ENCODE assay signal across 1 cellular context in genomic region chr22:38272373-38273134, GRCh38.
TF ChIP-seq lines count a peak whose summit lies in the region.

TSS of gene TMEM184B (minus strand) at chr22:38273010. CDS start at chr22:38247961, 25,049 bp downstream.

TF ChIP-seq in HepG2, 621 proteins besides CTCF, POLR2A, EP300 and RAD21 (continued from another document and continues in another):
- TF ChIP-seq ZNF576 (CRISPR knock-in tag; IDR thresholded peaks at IDR 0.05) (no peak), ZNF766 (CRISPR knock-in tag; IDR thresholded peaks at IDR 0.05; ENCODE audit: borderline replicate concordance) (0 out of 2 replicates have a peak, but pooled peaks have one; percentile 33), ZNF446 (CRISPR knock-in tag; IDR thresholded peaks at IDR 0.05) (peak; percentile 17; the same call in 1 of the 2 replicates), ZNF792 (CRISPR knock-in tag; IDR thresholded peaks at IDR 0.05) (no peak), STAT5B (CRISPR knock-in tag; IDR thresholded peaks at IDR 0.05) (no peak), MATR3 (CRISPR knock-in tag; IDR thresholded peaks at IDR 0.05) (no peak), TFAP4 (IDR thresholded peaks at IDR 0.05; ENCODE audit: borderline replicate concordance, low read depth) (no peak), ZNF615 (CRISPR knock-in tag; IDR thresholded peaks at IDR 0.05; ENCODE audit: borderline replicate concordance) (no peak), ZNF558 (CRISPR knock-in tag; IDR thresholded peaks at IDR 0.05; ENCODE audit: borderline replicate concordance) (no peak), MTA3 (CRISPR knock-in tag; IDR thresholded peaks at IDR 0.05) (no peak), FOXK2 (IDR thresholded peaks at IDR 0.05) (no peak), MXD3 (CRISPR knock-in tag; IDR thresholded peaks at IDR 0.05) (no peak), ZNF850 (CRISPR knock-in tag; conservative IDR thresholded peaks at IDR 0.05) (no peak), SIX1 (CRISPR knock-in tag; IDR thresholded peaks at IDR 0.05; ENCODE audit: borderline replicate concordance) (no peak), SALL1 (CRISPR knock-in tag; IDR thresholded peaks at IDR 0.05) (no peak), JUNB (CRISPR knock-in tag; IDR thresholded peaks at IDR 0.05; ENCODE audit: borderline replicate concordance) (no peak), GMEB2 (CRISPR knock-in tag; IDR thresholded peaks at IDR 0.05; ENCODE audit: low read depth) (no peak), PRDM10 (CRISPR knock-in tag; IDR thresholded peaks at IDR 0.05; ENCODE audit: low read depth) (no peak), ZNF557 (CRISPR knock-in tag; IDR thresholded peaks at IDR 0.05) (no peak), TCF7L2 (IDR thresholded peaks at IDR 0.05; ENCODE audit: low read depth, low read length) (no peak), ZNF761 (CRISPR knock-in tag; conservative IDR thresholded peaks at IDR 0.05) (no peak), ZNF44 (CRISPR knock-in tag; IDR thresholded peaks at IDR 0.05) (no peak), SRSF9 (IDR thresholded peaks at IDR 0.05; ENCODE audit: borderline replicate concordance, insufficient read depth, low read depth, low read length, poor library complexity, severe bottlenecking) (no peak), KIAA2018 (CRISPR knock-in tag; IDR thresholded peaks at IDR 0.05; ENCODE audit: borderline replicate concordance) (no peak), ZNF577 (CRISPR knock-in tag; IDR thresholded peaks at IDR 0.05; ENCODE audit: borderline replicate concordance, low read depth) (no peak), EHMT2 (IDR thresholded peaks at IDR 0.05; ENCODE audit: borderline replicate concordance, low read depth, low read length) (no peak), ARID2 (CRISPR knock-in tag; IDR thresholded peaks at IDR 0.05; ENCODE audit: borderline replicate concordance) (no peak), ZXDC (CRISPR knock-in tag; IDR thresholded peaks at IDR 0.05) (no peak), MTA1 (CRISPR knock-in tag; IDR thresholded peaks at IDR 0.05; ENCODE audit: borderline replicate concordance) (no peak), ZNF567 (CRISPR knock-in tag; IDR thresholded peaks at IDR 0.05; ENCODE audit: borderline replicate concordance) (no peak), PHF21A (CRISPR knock-in tag; IDR thresholded peaks at IDR 0.05) (0 out of 2 replicates have a peak, but pooled peaks have one; percentile 37), ZNF704 (CRISPR knock-in tag; IDR thresholded peaks at IDR 0.05; ENCODE audit: borderline replicate concordance) (no peak), IKZF4 (CRISPR knock-in tag; IDR thresholded peaks at IDR 0.05; ENCODE audit: borderline replicate concordance, low read depth, not compliant biosample characterization) (no peak), MED13 (CRISPR knock-in tag; IDR thresholded peaks at IDR 0.05) (no peak), NFYC (CRISPR knock-in tag; IDR thresholded peaks at IDR 0.05) (no peak), RARA (CRISPR knock-in tag; IDR thresholded peaks at IDR 0.05) (no peak), HES4 (CRISPR knock-in tag; IDR thresholded peaks at IDR 0.05; ENCODE audit: borderline replicate concordance) (peak; percentile 20; the same call in 1 of the 2 replicates), MYNN (CRISPR knock-in tag; IDR thresholded peaks at IDR 0.05; ENCODE audit: low read depth) (no peak)
